ENCODE assay signal across 28 cellular contexts in genomic region chr10:49735848-49736563, GRCh38. TPM values are rescaled to one million over a fixed set of nuclear protein-coding genes. Genes with fewer than 3 reads are reported as not detected.
"Had no signal": no experiment of that assay in that cellular context is flagged by ENCODE, and none has a peak within 500 bp of the region (broad histone marks: within the 10 kb centered on the region; RNA-seq: fewer than 3 reads in every experiment).

No MANE protein-coding gene starts in this region.

- H3K27ac ChIP-seq: brain microvascular endothelial cell, cardiac muscle cell, SK-N-MC had no signal

- ATAC-seq: activated CD4-positive, alpha-beta T cell treated with anti-CD3 and anti-CD28 coated beads for 36 hours; activated CD8-positive, alpha-beta T cell treated with anti-CD3 and anti-CD28 coated beads for 36 hours; activated T-cell treated with anti-CD3 and anti-CD28 coated beads, Interleukin-2, amount 50 U/mL, for 72 hours; T-cell had no signal

- H3K4me3 Mint-ChIP-seq: activated CD4-positive, alpha-beta T cell treated with anti-CD3 and anti-CD28 coated beads for 36 hours; activated CD8-positive, alpha-beta T cell treated with anti-CD3 and anti-CD28 coated beads for 36 hours; activated naive CD4-positive, alpha-beta T cell treated with anti-CD3 and anti-CD28 coated beads, Interleukin-2, amount 10 ng/mL, durations not matched to agents 7 days and 5 days; activated naive CD8-positive, alpha-beta T cell treated with anti-CD3 and anti-CD28 coated beads for 36 hours; activated T-cell treated with anti-CD3 and anti-CD28 coated beads, Interleukin-2, amount 50 U/mL, for 72 hours; T-cell had no signal

- H3K27me3 ChIP-seq: brain microvascular endothelial cell, cardiac muscle cell had no signal

- H3K36me3 ChIP-seq: brain microvascular endothelial cell had no signal

- DNase-seq: activated CD4-positive, alpha-beta T cell treated with anti-CD3 and anti-CD28 coated beads for 36 hours; activated CD4-positive, alpha-beta T cell treated with anti-CD3 and anti-CD28 coated beads, Interleukin-2, amount 50 U/mL, for 1 hour; activated CD8-positive, alpha-beta memory T cell treated with anti-CD3 and anti-CD28 coated beads, Interleukin-2, amount 50 U/mL, for 4 hours; activated CD8-positive, alpha-beta T cell treated with anti-CD3 and anti-CD28 coated beads for 36 hours; activated gamma-delta T cell treated with Interleukin-2 at 50 U/mL for 16 hours; activated naive CD4-positive, alpha-beta T cell treated with anti-CD3 and anti-CD28 coated beads, Interleukin-2, amount 10 ng/mL, durations not matched to agents 7 days and 5 days; activated naive CD8-positive, alpha-beta T cell treated with anti-CD3 and anti-CD28 coated beads for 36 hours; activated T-cell treated with anti-CD3 and anti-CD28 coated beads, Interleukin-2, amount 50 U/mL, for 72 hours; brain microvascular endothelial cell; Karpas-422; MM.1S; NCI-H1105 treated with DMSO at 0.1 percent for 48 hours; NCI-H1436 treated with DMSO at 0.1 percent for 48 hours; NCI-H187; NCI-H2081 treated with DMSO at 0.1 percent for 48 hours; NCI-H446 treated with DMSO at 0.1 percent for 48 hours; NCI-H524 treated with DMSO at 0.1 percent for 48 hours; NCI-H82; SIG-M5; T-cell; T-helper 2 cell; T1000 had no signal

- H3K9me3 Mint-ChIP-seq: activated CD8-positive, alpha-beta T cell treated with anti-CD3 and anti-CD28 coated beads for 36 hours; activated naive CD4-positive, alpha-beta T cell treated with anti-CD3 and anti-CD28 coated beads, Interleukin-2, amount 10 ng/mL, durations not matched to agents 7 days and 5 days; activated naive CD8-positive, alpha-beta T cell treated with anti-CD3 and anti-CD28 coated beads for 36 hours; activated T-cell treated with anti-CD3 and anti-CD28 coated beads, Interleukin-2, amount 50 U/mL, for 72 hours; activated T-helper 2 cell treated with anti-CD3 and anti-CD28 coated beads, Interferon-gamma antibody, Interleukin-2, Interleukin-4, amounts not matched to agents 10 μg/mL and 5 μg/mL and 100 μg/mL, durations not matched to agents 14 hours and 24 hours and 36 hours; T-cell had no signal

- H3K27ac Mint-ChIP-seq: activated CD4-positive, alpha-beta T cell treated with anti-CD3 and anti-CD28 coated beads for 36 hours; activated CD8-positive, alpha-beta T cell treated with anti-CD3 and anti-CD28 coated beads for 36 hours; activated naive CD4-positive, alpha-beta T cell treated with anti-CD3 and anti-CD28 coated beads, Interleukin-2, amount 10 ng/mL, durations not matched to agents 7 days and 5 days; activated naive CD8-positive, alpha-beta T cell treated with anti-CD3 and anti-CD28 coated beads for 36 hours; activated T-cell treated with anti-CD3 and anti-CD28 coated beads, Interleukin-2, amount 50 U/mL, for 72 hours; activated T-helper 2 cell treated with anti-CD3 and anti-CD28 coated beads, Interferon-gamma antibody, Interleukin-2, Interleukin-4, amounts not matched to agents 10 μg/mL and 5 μg/mL and 100 μg/mL, durations not matched to agents 14 hours and 24 hours and 36 hours; T-cell had no signal

- H3K36me3 Mint-ChIP-seq: activated naive CD4-positive, alpha-beta T cell treated with anti-CD3 and anti-CD28 coated beads, Interleukin-2, amount 10 ng/mL, durations not matched to agents 7 days and 5 days; activated naive CD8-positive, alpha-beta T cell treated with anti-CD3 and anti-CD28 coated beads for 36 hours; T-cell had no signal

- FAIRE-seq: TTC549 had no signal

- H3K4me3 ChIP-seq: cardiac muscle cell, SK-N-MC had no signal

- H3K27me3 Mint-ChIP-seq: activated CD4-positive, alpha-beta T cell treated with anti-CD3 and anti-CD28 coated beads for 36 hours; activated CD8-positive, alpha-beta T cell treated with anti-CD3 and anti-CD28 coated beads for 36 hours; activated naive CD8-positive, alpha-beta T cell treated with anti-CD3 and anti-CD28 coated beads for 36 hours had no signal

- H3K4me1 Mint-ChIP-seq: activated CD4-positive, alpha-beta T cell treated with anti-CD3 and anti-CD28 coated beads for 36 hours; activated naive CD4-positive, alpha-beta T cell treated with anti-CD3 and anti-CD28 coated beads, Interleukin-2, amount 10 ng/mL, durations not matched to agents 7 days and 5 days; activated naive CD8-positive, alpha-beta T cell treated with anti-CD3 and anti-CD28 coated beads for 36 hours; T-cell had no signal

RNA-seq across cellular contexts. Expression of gene OGDHL, which starts 26.1 kb away (rescaled TPM):
- total RNA-seq: RPMI7951 had no signal

RNA-seq across cellular contexts. Expression of gene C10orf53, which starts 56.6 kb away (rescaled TPM):
- total RNA-seq: activated CD4-positive, alpha-beta T cell treated with anti-CD3 and anti-CD28 coated beads for 36 hours; activated CD8-positive, alpha-beta T cell treated with anti-CD3 and anti-CD28 coated beads for 36 hours; activated naive CD8-positive, alpha-beta T cell treated with anti-CD3 and anti-CD28 coated beads for 36 hours; activated T-cell treated with anti-CD3 and anti-CD28 coated beads, Interleukin-2, amount 50 U/mL, for 72 hours; activated T-helper 2 cell treated with anti-CD3 and anti-CD28 coated beads, Interferon-gamma antibody, Interleukin-2, Interleukin-4, amounts not matched to agents 10 μg/mL and 5 μg/mL and 100 μg/mL, durations not matched to agents 14 hours and 24 hours and 36 hours; cardiac muscle cell; OCI-LY7; RPMI7951; T-cell had no signal
